17 cellular contexts compared by ENCODE assay signal in the genomic region with DNA sequence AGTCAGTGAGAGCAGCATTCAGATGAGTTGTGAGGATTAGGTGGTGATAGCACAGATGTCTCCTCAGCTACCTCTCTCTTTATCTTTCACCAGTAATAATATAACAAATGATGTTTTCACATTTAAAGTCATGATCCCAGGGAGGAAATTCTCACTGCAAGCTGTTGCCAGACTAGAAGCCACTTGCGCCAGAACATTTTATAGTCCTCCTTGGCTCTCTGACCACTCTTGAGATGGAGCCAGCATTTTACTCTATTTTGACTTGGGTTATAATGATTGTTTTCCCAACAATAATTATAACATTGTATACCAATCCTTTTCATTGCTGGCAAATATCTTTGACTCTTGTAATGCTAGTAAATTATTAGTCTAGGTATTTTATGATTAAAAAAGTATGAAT.
"Had no signal": no experiment of that assay in that cellular context is flagged by ENCODE, and none has a peak within 500 bp of the region (broad histone marks: within the 10 kb centered on the region; RNA-seq: fewer than 3 reads in every experiment).

No MANE protein-coding gene starts in this region.

- H3K36me3 Mint-ChIP-seq: immature natural killer cell; stimulated activated effector memory CD8-positive, alpha-beta T cell treated with anti-CD3 and anti-CD28 coated beads, Interleukin-12 subunit alpha, Interleukin-12 subunit beta, amount 100 ng/mL, for 72 hours had no signal

- H3K4me3 ChIP-seq: lower lobe of right lung had no signal

- H3K9me3 ChIP-seq: lower lobe of right lung had no signal

- H3K27me3 Mint-ChIP-seq: activated naive CD8-positive, alpha-beta T cell treated with anti-CD3 and anti-CD28 coated beads, Interleukin-2, amount 50 U/mL, for 24 hours had no signal

- ATAC-seq: activated naive CD8-positive, alpha-beta T cell treated with anti-CD3 and anti-CD28 coated beads, Interleukin-2, amount 50 U/mL, for 24 hours; esophagus mucosa; foreskin keratinocyte; lower lobe of right lung; SK-N-SH treated with all-trans-retinoic acid at 6 μM for 48 hours; stimulated activated effector memory CD8-positive, alpha-beta T cell treated with anti-CD3 and anti-CD28 coated beads, Interleukin-12 subunit alpha, Interleukin-12 subunit beta, amount 100 ng/mL, for 72 hours had no signal

- H3K27ac Mint-ChIP-seq: activated naive CD8-positive, alpha-beta T cell treated with anti-CD3 and anti-CD28 coated beads, Interleukin-2, amount 50 U/mL, for 24 hours; immature natural killer cell; stimulated activated effector memory CD8-positive, alpha-beta T cell treated with anti-CD3 and anti-CD28 coated beads, Interleukin-12 subunit alpha, Interleukin-12 subunit beta, amount 100 ng/mL, for 72 hours had no signal

- H3K36me3 ChIP-seq: lower lobe of right lung had no signal

- H3K4me1 Mint-ChIP-seq: activated naive CD8-positive, alpha-beta T cell treated with anti-CD3 and anti-CD28 coated beads, Interleukin-2, amount 50 U/mL, for 24 hours; immature natural killer cell; stimulated activated effector memory CD8-positive, alpha-beta T cell treated with anti-CD3 and anti-CD28 coated beads, Interleukin-12 subunit alpha, Interleukin-12 subunit beta, amount 100 ng/mL, for 72 hours had no signal

- DNase-seq: activated CD4-positive, alpha-beta T cell treated with anti-CD3 and anti-CD28 coated beads, Interleukin-2, amount 50 U/mL, for 4 hours; activated CD4-positive, CD25-positive, alpha-beta regulatory T cell treated with anti-CD3 and anti-CD28 coated beads, Interleukin-2, amount 50 U/mL, for 72 hours; activated naive CD4-positive, alpha-beta T cell treated with Interleukin-2 at 50 U/mL for 16 hours; activated naive CD8-positive, alpha-beta T cell treated with anti-CD3 and anti-CD28 coated beads, Interleukin-2, amount 50 U/mL, for 24 hours; activated T-cell treated with anti-CD3 and anti-CD28 coated beads for 4 hours; foreskin keratinocyte; head of caudate nucleus; immature natural killer cell; lower lobe of right lung; stimulated activated CD4-positive, alpha-beta T cell treated with anti-CD3 and anti-CD28 coated beads, Interleukin-12 subunit alpha, Interleukin-12 subunit beta, amount 100 ng/mL, for 4 hours; stimulated activated CD4-positive, alpha-beta T cell treated with anti-CD3 and anti-CD28 coated beads, Interleukin-2, amount 100 ng/mL, for 24 hours; trophoblast cell had no signal

- H3K4me3 Mint-ChIP-seq: activated naive CD8-positive, alpha-beta T cell treated with anti-CD3 and anti-CD28 coated beads, Interleukin-2, amount 50 U/mL, for 24 hours; immature natural killer cell; mesothelial cell of epicardium; neural crest cell; stimulated activated effector memory CD8-positive, alpha-beta T cell treated with anti-CD3 and anti-CD28 coated beads, Interleukin-12 subunit alpha, Interleukin-12 subunit beta, amount 100 ng/mL, for 72 hours had no signal

- H3K27me3 ChIP-seq: foreskin keratinocyte had no signal

- H3K4me1 ChIP-seq: foreskin keratinocyte had no signal

- H3K27ac ChIP-seq: foreskin keratinocyte, lower lobe of right lung had no signal

- H3K9me3 Mint-ChIP-seq: stimulated activated effector memory CD8-positive, alpha-beta T cell treated with anti-CD3 and anti-CD28 coated beads, Interleukin-12 subunit alpha, Interleukin-12 subunit beta, amount 100 ng/mL, for 72 hours had no signal
